ENCODE assay signal across 8 cellular contexts in the genomic region with DNA sequence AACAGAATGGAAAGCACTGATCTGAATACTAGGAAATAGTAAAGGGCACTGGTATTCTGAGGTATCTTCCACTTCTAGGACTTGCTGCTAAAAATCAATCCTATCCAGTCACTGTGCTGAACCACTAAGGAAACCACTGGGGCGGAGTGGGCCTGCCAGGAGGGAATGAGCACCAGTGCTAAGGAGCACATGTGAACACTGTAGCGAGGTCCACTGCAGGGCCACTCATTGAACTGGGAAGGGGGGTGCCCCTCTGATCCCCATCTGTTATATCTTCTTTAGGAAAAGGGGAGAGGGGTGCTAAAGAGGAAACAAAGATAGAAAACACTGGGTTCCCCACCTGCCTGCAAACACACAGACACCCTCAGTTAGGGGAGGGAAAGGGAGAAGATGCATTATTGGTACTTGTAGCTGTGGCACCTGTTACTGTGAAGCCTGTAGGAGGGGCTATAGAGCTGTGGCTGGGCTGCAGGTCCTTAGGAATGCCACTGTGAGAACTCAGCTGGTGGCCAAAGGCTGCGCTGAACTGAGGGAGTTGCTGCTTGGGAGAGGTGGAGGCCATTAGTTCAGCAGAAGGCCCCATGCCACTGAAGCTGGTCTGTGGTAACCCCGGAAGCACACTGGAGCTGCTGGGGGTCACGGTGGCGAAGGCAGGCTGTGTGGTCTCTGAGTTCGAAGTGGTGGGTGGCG.
DNase-seq lines count a peak whose midpoint lies in the region; ATAC-seq and TF ChIP-seq lines count a peak whose summit lies in the region.

No MANE protein-coding gene starts in this region.

- peak in 1 of 2 donors; percentile 13 for DNase-seq in activated naive CD4-positive, alpha-beta T cell treated with anti-CD3 and anti-CD28 coated beads, Interleukin-2, amount 50 U/mL, for 72 hours (ENCODE audit: low spot score in 2 of 2)
- DNase-seq in activated naive CD4-positive, alpha-beta T cell treated with anti-CD3 and anti-CD28 coated beads, Interleukin-2, amount 50 U/mL, for 16 hours = no peak
- DNase-seq in M059J (ENCODE audit: low read depth) (peak; percentile 39), ecto neural progenitor cell (ENCODE audit: low spot score) (peak; percentile 66), spleen (peak; percentile 55), NCI-H446 treated with DMSO at 0.1 percent for 48 hours (lab: John Stamatoyannopoulos, UW) (no peak)

- H3K36me3 ChIP-seq in spleen = peaks cover 0 to 99% (median 64%) of the 10 kb centered on the region in 6 donors

- H3K4me1 ChIP-seq in spleen = peaks cover 0 to 5% (median 0%) of the 10 kb centered on the region in 6 donors

- intact Hi-C loops in spleen (cut with DNase I; ENCODE audit: low total_unique reads) = no loop called here

- H3K27ac Mint-ChIP-seq in activated naive CD4-positive, alpha-beta T cell treated with anti-CD3 and anti-CD28 coated beads, Interleukin-2, amount 50 U/mL, for 72 hours = peak overlapping the region in 1 of 2 donors; percentile 90
- no peak overlapping the region for H3K27ac Mint-ChIP-seq in stimulated activated memory B cell treated with anti-CD40 and anti-IgM and Interleukin-4, amounts not matched to agents 10 μg/mL and 1 μg/mL and 100 μg/mL, for 72 hours

- peak; percentile 56 for ATAC-seq in activated naive CD4-positive, alpha-beta T cell treated with anti-CD3 and anti-CD28 coated beads, Interleukin-2, amount 50 U/mL, for 72 hours
- no peak for ATAC-seq in HG02642 (IDR thresholded peaks at IDR 0.05; ENCODE audit: poor library complexity, unreplicated experiment)
- no peak for ATAC-seq in stimulated activated memory B cell treated with anti-CD40 and anti-IgM and Interleukin-4, amounts not matched to agents 10 μg/mL and 1 μg/mL and 100 μg/mL, for 72 hours

- no peaks in the 10 kb centered on the region for H3K4me1 Mint-ChIP-seq in stimulated activated memory B cell treated with anti-CD40 and anti-IgM and Interleukin-4, amounts not matched to agents 10 μg/mL and 1 μg/mL and 100 μg/mL, for 72 hours

- H3K4me3 ChIP-seq in spleen = no peak overlapping the region

- H3K9me3 Mint-ChIP-seq in activated naive CD4-positive, alpha-beta T cell treated with anti-CD3 and anti-CD28 coated beads, Interleukin-2, amount 50 U/mL, for 72 hours = no peaks in the 10 kb centered on the region
- H3K9me3 Mint-ChIP-seq in stimulated activated memory B cell treated with anti-CD40 and anti-IgM and Interleukin-4, amounts not matched to agents 10 μg/mL and 1 μg/mL and 100 μg/mL, for 72 hours = no peaks in the 10 kb centered on the region

- TF ChIP-seq POLR2A in spleen (IDR thresholded peaks at IDR 0.05) = no peak

- WGBS in spleen, 5 donors = 91 to 98% (median 94%) methylated on average over 8 of the region's 8 CpGs

- H3K36me3 Mint-ChIP-seq in activated naive CD4-positive, alpha-beta T cell treated with anti-CD3 and anti-CD28 coated beads, Interleukin-2, amount 50 U/mL, for 72 hours = peaks cover under 1 to 15% of the 10 kb centered on the region in 2 donors
- H3K36me3 Mint-ChIP-seq in stimulated activated memory B cell treated with anti-CD40 and anti-IgM and Interleukin-4, amounts not matched to agents 10 μg/mL and 1 μg/mL and 100 μg/mL, for 72 hours = peaks cover 61% of the 10 kb centered on the region

- no peaks in the 10 kb centered on the region for H3K9me3 ChIP-seq in spleen

- H3K27ac ChIP-seq in spleen = no peak overlapping the region

- no peak overlapping the region for H3K4me3 Mint-ChIP-seq in stimulated activated memory B cell treated with anti-CD40 and anti-IgM and Interleukin-4, amounts not matched to agents 10 μg/mL and 1 μg/mL and 100 μg/mL, for 72 hours

- no peaks in the 10 kb centered on the region for H3K27me3 Mint-ChIP-seq in stimulated activated memory B cell treated with anti-CD40 and anti-IgM and Interleukin-4, amounts not matched to agents 10 μg/mL and 1 μg/mL and 100 μg/mL, for 72 hours

- no peaks in the 10 kb centered on the region for H3K27me3 ChIP-seq in spleen (replicated peaks in 1 of 7)

- no peak for TF ChIP-seq CTCF in spleen (IDR thresholded peaks at IDR 0.05 in 8 of 11, conservative IDR thresholded peaks at IDR 0.05 in 3 of 11)

Comparison
In these comparisons a context has a peak if more than half of its experiments do, and no peak if none do; other contexts are left out.
1. ATAC-seq: peak in activated naive CD4-positive, alpha-beta T cell treated with anti-CD3 and anti-CD28 coated beads, Interleukin-2, amount 50 U/mL, for 72 hours (2 of 2); none in HG02642 (single experiment) and stimulated activated memory B cell treated with anti-CD40 and anti-IgM and Interleukin-4, amounts not matched to agents 10 μg/mL and 1 μg/mL and 100 μg/mL, for 72 hours (single experiment).
2. DNase-seq: peak in M059J (single experiment), ecto neural progenitor cell (single experiment) and spleen (single experiment); none in activated naive CD4-positive, alpha-beta T cell treated with anti-CD3 and anti-CD28 coated beads, Interleukin-2, amount 50 U/mL, for 16 hours (single experiment) and NCI-H446 treated with DMSO at 0.1 percent for 48 hours (single experiment).